21 cellular contexts compared by ENCODE assay signal in genomic region chrX:123169247-123169901, GRCh38. TPM values are rescaled to one million over a fixed set of nuclear protein-coding genes. Genes with fewer than 3 reads are reported as not detected.
DNase-seq lines count a peak whose midpoint lies in the region; ATAC-seq, FAIRE-seq and TF ChIP-seq lines count a peak whose summit lies in the region.
"Had no signal": no experiment of that assay in that cellular context is flagged by ENCODE, and none has a peak within 500 bp of the region (broad histone marks: within the 10 kb centered on the region; RNA-seq: fewer than 3 reads in every experiment).

No MANE protein-coding gene starts in this region.

- no peak for TF ChIP-seq POLR2A in right lobe of liver (IDR thresholded peaks at IDR 0.05)

- H3K36me3 Mint-ChIP-seq in activated CD4-positive, alpha-beta T cell treated with anti-CD3 and anti-CD28 coated beads, Interleukin-2, amount 10 ng/mL, durations not matched to agents 7 days and 5 days (ENCODE audit: low read depth) = no peaks in the 10 kb centered on the region
- H3K36me3 Mint-ChIP-seq: CD8-positive, alpha-beta memory T cell had no signal

- no peak overlapping the region for H3K4me3 Mint-ChIP-seq in activated CD4-positive, alpha-beta T cell treated with anti-CD3 and anti-CD28 coated beads, Interleukin-2, amount 10 ng/mL, durations not matched to agents 7 days and 5 days
- H3K4me3 Mint-ChIP-seq: CD8-positive, alpha-beta memory T cell had no signal

- no peaks in the 10 kb centered on the region for H3K27me3 ChIP-seq in bronchial epithelial cell (ENCODE audit: control insufficient read depth, insufficient read depth, low read length)
- H3K27me3 ChIP-seq in right lobe of liver = no peaks in the 10 kb centered on the region
- H3K27me3 ChIP-seq: neutrophil, right atrium auricular region had no signal

- intact Hi-C loops in right lobe of liver (cut with DNase I) = no loop called here

- CTCF ChIA-PET in activated CD4-positive, alpha-beta T cell treated with anti-CD3 and anti-CD28 coated beads, Interleukin-2, amount 10 ng/mL, durations not matched to agents 7 days and 5 days (lab: Charles Lee) = interaction anchor here (0.9 kb wide), 1 partner anchor 8 kb away, joined by 3 read pairs; no protein-coding TSS in a partner anchor

- POLR2A ChIA-PET in activated CD4-positive, alpha-beta T cell treated with anti-CD3 and anti-CD28 coated beads, Interleukin-2, amount 10 ng/mL, durations not matched to agents 7 days and 5 days (lab: Charles Lee) = no interaction called here

- H3K36me3 ChIP-seq in bronchial epithelial cell (ENCODE audit: control insufficient read depth, insufficient read depth, low read length) (no peaks in the 10 kb centered on the region), right lobe of liver (no peaks in the 10 kb centered on the region)
- H3K36me3 ChIP-seq: left ventricle myocardium inferior, neutrophil, right atrium auricular region had no signal

- peak; percentile 54 for DNase-seq in DMS53 treated with DMSO at 0.1 percent for 48 hours (lab: John Stamatoyannopoulos, UW; ENCODE audit: unreplicated experiment)
- peak; percentile 84 for DNase-seq in bronchial epithelial cell (ENCODE audit: low read depth)
- no peak for DNase-seq in right lobe of liver
- no peak for DNase-seq in activated CD4-positive, alpha-beta T cell treated with anti-CD3 and anti-CD28 coated beads, Interleukin-2, amount 10 ng/mL, durations not matched to agents 7 days and 5 days
- DNase-seq in NCI-H510A (lab: John Stamatoyannopoulos, UW) = no peak
- no peak for DNase-seq in ecto neural progenitor cell (ENCODE audit: low spot score)
- DNase-seq: activated CD4-positive, alpha-beta T cell treated with anti-CD3 and anti-CD28 coated beads for 48 hours; activated CD8-positive, alpha-beta memory T cell treated with anti-CD3 and anti-CD28 coated beads, Interleukin-2, amount 50 U/mL, for 4 hours; activated gamma-delta T cell; CD8-positive, alpha-beta memory T cell; cerebellar nuclear complex; left ventricle myocardium inferior; NCI-H1930; NCI-H345; NK-92 treated with Interleukin-12 subunit alpha and Interleukin-12 subunit beta, amount 100 ng/mL, for 24 hours; RPMI8226; stimulated activated naive CD4-positive, alpha-beta T cell had no signal

- H3K4me1 ChIP-seq in right lobe of liver = no peaks in the 10 kb centered on the region
- H3K4me1 ChIP-seq: left ventricle myocardium inferior, right atrium auricular region had no signal

- no peak overlapping the region for H3K27ac Mint-ChIP-seq in activated CD4-positive, alpha-beta T cell treated with anti-CD3 and anti-CD28 coated beads, Interleukin-2, amount 10 ng/mL, durations not matched to agents 7 days and 5 days
- H3K27ac Mint-ChIP-seq: CD8-positive, alpha-beta memory T cell had no signal

- H3K9me3 Mint-ChIP-seq in activated CD4-positive, alpha-beta T cell treated with anti-CD3 and anti-CD28 coated beads, Interleukin-2, amount 10 ng/mL, durations not matched to agents 7 days and 5 days = no peaks in the 10 kb centered on the region

- H3K27ac ChIP-seq in right lobe of liver = peak overlapping the region in 1 of 3 donors; percentile 29
- H3K27ac ChIP-seq: left ventricle myocardium inferior, neutrophil, right atrium auricular region had no signal

- TF ChIP-seq CTCF in bronchial epithelial cell (IDR thresholded peaks at IDR 0.05; ENCODE audit: insufficient read depth, low read length, severe bottlenecking) (no peak), right lobe of liver (IDR thresholded peaks at IDR 0.05) (no peak)

- peaks cover 4% of the 10 kb centered on the region for H3K27me3 Mint-ChIP-seq in activated CD4-positive, alpha-beta T cell treated with anti-CD3 and anti-CD28 coated beads, Interleukin-2, amount 10 ng/mL, durations not matched to agents 7 days and 5 days

- FAIRE-seq in bronchial epithelial cell (lab: Jason Lieb, UNC) = no peak

- H3K9me3 ChIP-seq in right lobe of liver = no peaks in the 10 kb centered on the region
- H3K9me3 ChIP-seq: neutrophil, right atrium auricular region had no signal

- 29% methylated on average over 2 of the region's 2 CpGs for WGBS in right lobe of liver (ENCODE audit: insufficient coverage, low coverage, low lambda C conversion rate, missing lambda C conversion rate)

- ATAC-seq in HG03342 (IDR thresholded peaks at IDR 0.05; ENCODE audit: unreplicated experiment) (peak; percentile 56), right lobe of liver (peak in 3 of 4 donors; percentile 28 to 93 (median 71)), HG03095 (IDR thresholded peaks at IDR 0.05; ENCODE audit: unreplicated experiment) (no peak)

- H3K4me3 ChIP-seq in bronchial epithelial cell (ENCODE audit: low read depth, low read length) (no peak overlapping the region), right lobe of liver (no peak overlapping the region)
- H3K4me3 ChIP-seq: left ventricle myocardium inferior, right atrium auricular region had no signal

- no peaks in the 10 kb centered on the region for H3K4me1 Mint-ChIP-seq in activated CD4-positive, alpha-beta T cell treated with anti-CD3 and anti-CD28 coated beads, Interleukin-2, amount 10 ng/mL, durations not matched to agents 7 days and 5 days
- H3K4me1 Mint-ChIP-seq: CD8-positive, alpha-beta memory T cell had no signal

RNA-seq across cellular contexts. Expression of gene GRIA3, which starts 14.7 kb away (rescaled TPM):
- total RNA-seq in bronchial epithelial cell = 0.26 and 0.51 TPM in 2 replicates
- 1 to 10 TPM in 5 of 6 experiments, under 1 TPM in 1; 0.93 to 6.4 (median 4.1) TPM for total RNA-seq in right lobe of liver
- total RNA-seq in activated CD4-positive, alpha-beta T cell treated with anti-CD3 and anti-CD28 coated beads, Interleukin-2, amount 10 ng/mL, durations not matched to agents 7 days and 5 days = not detected

Comparison
In these comparisons a context has a peak if more than half of its experiments do, and no peak if none do; other contexts are left out.
1. DNase-seq: peak in DMS53 treated with DMSO at 0.1 percent for 48 hours (single experiment) and bronchial epithelial cell (single experiment); none in right lobe of liver (0 of 3), activated CD4-positive, alpha-beta T cell treated with anti-CD3 and anti-CD28 coated beads, Interleukin-2, amount 10 ng/mL, durations not matched to agents 7 days and 5 days (single experiment), NCI-H510A (single experiment) and ecto neural progenitor cell (single experiment).